13 cellular contexts compared by ENCODE assay signal in the genomic region with DNA sequence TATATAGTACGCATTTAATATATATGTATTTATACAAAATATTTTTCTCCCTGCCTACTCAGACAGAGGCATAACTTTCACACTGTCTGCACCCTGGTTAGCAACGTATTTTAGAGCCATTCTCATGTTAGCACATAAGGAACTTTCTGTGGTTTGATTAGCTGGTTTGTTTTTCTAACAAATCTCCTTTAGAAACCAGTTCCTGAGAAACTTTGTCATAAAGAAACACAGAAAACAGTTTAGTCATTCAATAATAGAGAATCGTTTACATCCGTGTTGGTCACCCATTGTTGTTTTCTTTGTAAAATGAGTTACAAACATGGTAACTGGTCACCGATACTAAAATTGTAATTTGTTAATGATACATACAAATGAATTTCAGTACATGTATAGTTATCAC. TPM values are rescaled to one million over a fixed set of nuclear protein-coding genes. Genes with fewer than 3 reads are reported as not detected.
DNase-seq lines count a peak whose midpoint lies in the region; ATAC-seq and TF ChIP-seq lines count a peak whose summit lies in the region.
"Had no signal": no experiment of that assay in that cellular context is flagged by ENCODE, and none has a peak within 500 bp of the region (broad histone marks: within the 10 kb centered on the region; RNA-seq: fewer than 3 reads in every experiment).

No MANE protein-coding gene starts in this region.

- H3K4me3 ChIP-seq in gastrocnemius medialis = no peak overlapping the region
- H3K4me3 ChIP-seq: K562 had no signal

- H3K36me3 Mint-ChIP-seq in activated CD8-positive, alpha-beta memory T cell treated with anti-CD3 and anti-CD28 coated beads, Interleukin-2, amount 10 ng/mL, durations not matched to agents 7 days and 5 days = peaks cover 1% of the 10 kb centered on the region
- H3K36me3 Mint-ChIP-seq: naive B cell had no signal

- in situ Hi-C loops in gastrocnemius medialis (cut with MboI; ENCODE audit: low sequenced_read_pairs in 4 of 4) = no loop called here

- no peaks in the 10 kb centered on the region for H3K27me3 ChIP-seq in gastrocnemius medialis

- no peaks in the 10 kb centered on the region for H3K9me3 ChIP-seq in gastrocnemius medialis

- no peak overlapping the region for H3K4me3 Mint-ChIP-seq in activated CD8-positive, alpha-beta memory T cell treated with anti-CD3 and anti-CD28 coated beads, Interleukin-2, amount 10 ng/mL, durations not matched to agents 7 days and 5 days

- DNase-seq in activated CD8-positive, alpha-beta memory T cell treated with anti-CD3 and anti-CD28 coated beads, Interleukin-2, amount 10 ng/mL, durations not matched to agents 7 days and 5 days = no peak
- DNase-seq in activated CD8-positive, alpha-beta memory T cell treated with anti-CD3 and anti-CD28 coated beads, Interleukin-2, amount 50 U/mL, for 4 hours = no peak
- DNase-seq in pulmonary artery endothelial cell (ENCODE audit: low read depth, low spot score) (peak; percentile 5), gastrocnemius medialis (no peak), NCI-H510A treated with DMSO at 0.1 percent for 48 hours (lab: John Stamatoyannopoulos, UW) (no peak)
- no peak for DNase-seq in stimulated activated naive CD4-positive, alpha-beta T cell treated with Interleukin-2 at 50 U/mL for 16 hours (lab: John Stamatoyannopoulos, UW)
- DNase-seq: amniotic stem cell, naive B cell, NCI-H524 treated with DMSO at 0.1 percent for 48 hours had no signal

- H3K9me3 Mint-ChIP-seq in activated CD8-positive, alpha-beta memory T cell treated with anti-CD3 and anti-CD28 coated beads, Interleukin-2, amount 10 ng/mL, durations not matched to agents 7 days and 5 days (ENCODE audit: low read depth) = no peaks in the 10 kb centered on the region

- peaks cover 27% of the 10 kb centered on the region for H3K4me1 Mint-ChIP-seq in activated CD8-positive, alpha-beta memory T cell treated with anti-CD3 and anti-CD28 coated beads, Interleukin-2, amount 10 ng/mL, durations not matched to agents 7 days and 5 days

- no peak for TF ChIP-seq CTCF in gastrocnemius medialis (IDR thresholded peaks at IDR 0.05 in 4 of 5, conservative IDR thresholded peaks at IDR 0.05 in 1 of 5)

- intact Hi-C loops in gastrocnemius medialis (cut with DNase I; ENCODE audit: low total_unique reads) = no loop called here

- ATAC-seq in activated CD8-positive, alpha-beta memory T cell treated with anti-CD3 and anti-CD28 coated beads, Interleukin-2, amount 10 ng/mL, durations not matched to agents 7 days and 5 days = peak; percentile 76
- ATAC-seq in HG02571 (IDR thresholded peaks at IDR 0.05; ENCODE audit: unreplicated experiment) (peak; percentile 54), HG03439 (IDR thresholded peaks at IDR 0.05; ENCODE audit: unreplicated experiment) (peak; percentile 58), gastrocnemius medialis (no peak)
- ATAC-seq: K562 had no signal

- H3K36me3 ChIP-seq in gastrocnemius medialis = no peaks in the 10 kb centered on the region

- CTCF ChIA-PET in activated CD8-positive, alpha-beta memory T cell treated with anti-CD3 and anti-CD28 coated beads, Interleukin-2, amount 10 ng/mL, durations not matched to agents 7 days and 5 days (lab: Charles Lee) = interaction anchor here (0.6 to 1.4 kb wide), 3 partner anchors 27 to 80 kb away, joined by 3 to 5 read pairs (median 4); no protein-coding TSS in a partner anchor

- H3K27me3 Mint-ChIP-seq in activated CD8-positive, alpha-beta memory T cell treated with anti-CD3 and anti-CD28 coated beads, Interleukin-2, amount 10 ng/mL, durations not matched to agents 7 days and 5 days = no peaks in the 10 kb centered on the region

- TF ChIP-seq POLR2A in gastrocnemius medialis (IDR thresholded peaks at IDR 0.05) = no peak

- peak overlapping the region; percentile 74 for H3K27ac Mint-ChIP-seq in activated CD8-positive, alpha-beta memory T cell treated with anti-CD3 and anti-CD28 coated beads, Interleukin-2, amount 10 ng/mL, durations not matched to agents 7 days and 5 days
- H3K27ac Mint-ChIP-seq: naive B cell had no signal

- H3K4me1 ChIP-seq in gastrocnemius medialis = peaks cover 9 to 10% of the 10 kb centered on the region in 2 donors

- H3K27ac ChIP-seq in gastrocnemius medialis = no peak overlapping the region
- H3K27ac ChIP-seq: epithelial cell of prostate had no signal

RNA-seq across cellular contexts. Expression of a gene that starts 5.9 kb away (rescaled TPM):
- 10 to 100 TPM; 30.1 to 34.9 TPM for total RNA-seq in activated CD8-positive, alpha-beta memory T cell treated with anti-CD3 and anti-CD28 coated beads, Interleukin-2, amount 10 ng/mL, durations not matched to agents 7 days and 5 days
- total RNA-seq in pulmonary artery endothelial cell (53.4 and 87.3 TPM in 2 replicates), gastrocnemius medialis (100 to 1,000 TPM; 160 to 323 (median 274) TPM)

RNA-seq across cellular contexts. Expression of a gene that starts 10.2 kb away (rescaled TPM):
- total RNA-seq in activated CD8-positive, alpha-beta memory T cell treated with anti-CD3 and anti-CD28 coated beads, Interleukin-2, amount 10 ng/mL, durations not matched to agents 7 days and 5 days = 1 to 10 TPM in 1 of 2 experiments, under 1 TPM in 1; 0.80 to 1.1 TPM
- 0.04 TPM in 1 of 2 replicates, not detected in the other for total RNA-seq in pulmonary artery endothelial cell
- not detected for total RNA-seq in gastrocnemius medialis

RNA-seq across cellular contexts. Expression of a gene that starts 25.5 kb away (rescaled TPM):
- 1 to 10 TPM; 7.0 to 9.8 TPM for total RNA-seq in activated CD8-positive, alpha-beta memory T cell treated with anti-CD3 and anti-CD28 coated beads, Interleukin-2, amount 10 ng/mL, durations not matched to agents 7 days and 5 days
- total RNA-seq in pulmonary artery endothelial cell = 7.3 and 10.2 TPM in 2 replicates
- total RNA-seq in gastrocnemius medialis = 1 to 10 TPM; 1.8 to 6.9 (median 4.3) TPM

RNA-seq across cellular contexts. Expression of a gene that starts 25.8 kb away (rescaled TPM):
- total RNA-seq in activated CD8-positive, alpha-beta memory T cell treated with anti-CD3 and anti-CD28 coated beads, Interleukin-2, amount 10 ng/mL, durations not matched to agents 7 days and 5 days = 100 to 1,000 TPM; 120 to 127 TPM
- total RNA-seq in pulmonary artery endothelial cell (33.4 and 44.6 TPM in 2 replicates), gastrocnemius medialis (10 to 100 TPM; 15.5 to 43.4 (median 30.7) TPM)

RNA-seq across cellular contexts. Expression of a gene that starts 58.4 kb away (rescaled TPM):
- total RNA-seq in activated CD8-positive, alpha-beta memory T cell treated with anti-CD3 and anti-CD28 coated beads, Interleukin-2, amount 10 ng/mL, durations not matched to agents 7 days and 5 days = 10 to 100 TPM in 1 of 2 experiments, 1 to 10 TPM in 1; 6.0 to 13.8 TPM
- 12.5 and 15.9 TPM in 2 replicates for total RNA-seq in pulmonary artery endothelial cell
- 10 to 100 TPM in 1 of 4 donors, 1 to 10 TPM in 3; 2.1 to 12.1 (median 6.4) TPM for total RNA-seq in gastrocnemius medialis

Comparison
In these comparisons a context has a peak if more than half of its experiments do, and no peak if none do; other contexts are left out.
1. ATAC-seq: peak in activated CD8-positive, alpha-beta memory T cell treated with anti-CD3 and anti-CD28 coated beads, Interleukin-2, amount 10 ng/mL, durations not matched to agents 7 days and 5 days (single experiment), HG02571 (single experiment) and HG03439 (single experiment); none in gastrocnemius medialis (0 of 2).